Comparison of ENCODE assay signal across 1 cellular context in the genomic region with DNA sequence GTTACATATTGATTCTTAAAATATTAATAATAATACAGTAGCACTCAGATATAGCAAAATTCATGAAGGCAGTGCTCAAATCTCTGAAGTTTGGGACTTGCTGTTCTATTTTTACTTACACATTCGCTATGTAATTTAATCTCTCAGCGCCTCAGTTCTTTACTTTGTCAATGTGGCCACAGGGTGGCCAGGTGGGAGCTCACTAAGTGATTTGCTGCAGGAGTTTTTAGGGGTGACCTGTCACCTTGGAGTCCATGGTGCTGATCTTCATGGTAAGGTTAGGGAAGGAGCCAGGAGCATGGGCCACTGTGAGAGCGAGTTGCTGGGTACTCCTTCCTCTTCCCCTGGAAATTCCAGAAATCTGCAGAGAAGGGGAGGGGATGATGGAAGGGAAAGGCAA.
TF ChIP-seq lines count a peak whose summit lies in the region.

No MANE protein-coding gene starts in this region.

TF ChIP-seq in K562, 482 proteins besides CTCF, POLR2A, EP300 and RAD21 (continued from another document):
- TF ChIP-seq, protein P1, sequence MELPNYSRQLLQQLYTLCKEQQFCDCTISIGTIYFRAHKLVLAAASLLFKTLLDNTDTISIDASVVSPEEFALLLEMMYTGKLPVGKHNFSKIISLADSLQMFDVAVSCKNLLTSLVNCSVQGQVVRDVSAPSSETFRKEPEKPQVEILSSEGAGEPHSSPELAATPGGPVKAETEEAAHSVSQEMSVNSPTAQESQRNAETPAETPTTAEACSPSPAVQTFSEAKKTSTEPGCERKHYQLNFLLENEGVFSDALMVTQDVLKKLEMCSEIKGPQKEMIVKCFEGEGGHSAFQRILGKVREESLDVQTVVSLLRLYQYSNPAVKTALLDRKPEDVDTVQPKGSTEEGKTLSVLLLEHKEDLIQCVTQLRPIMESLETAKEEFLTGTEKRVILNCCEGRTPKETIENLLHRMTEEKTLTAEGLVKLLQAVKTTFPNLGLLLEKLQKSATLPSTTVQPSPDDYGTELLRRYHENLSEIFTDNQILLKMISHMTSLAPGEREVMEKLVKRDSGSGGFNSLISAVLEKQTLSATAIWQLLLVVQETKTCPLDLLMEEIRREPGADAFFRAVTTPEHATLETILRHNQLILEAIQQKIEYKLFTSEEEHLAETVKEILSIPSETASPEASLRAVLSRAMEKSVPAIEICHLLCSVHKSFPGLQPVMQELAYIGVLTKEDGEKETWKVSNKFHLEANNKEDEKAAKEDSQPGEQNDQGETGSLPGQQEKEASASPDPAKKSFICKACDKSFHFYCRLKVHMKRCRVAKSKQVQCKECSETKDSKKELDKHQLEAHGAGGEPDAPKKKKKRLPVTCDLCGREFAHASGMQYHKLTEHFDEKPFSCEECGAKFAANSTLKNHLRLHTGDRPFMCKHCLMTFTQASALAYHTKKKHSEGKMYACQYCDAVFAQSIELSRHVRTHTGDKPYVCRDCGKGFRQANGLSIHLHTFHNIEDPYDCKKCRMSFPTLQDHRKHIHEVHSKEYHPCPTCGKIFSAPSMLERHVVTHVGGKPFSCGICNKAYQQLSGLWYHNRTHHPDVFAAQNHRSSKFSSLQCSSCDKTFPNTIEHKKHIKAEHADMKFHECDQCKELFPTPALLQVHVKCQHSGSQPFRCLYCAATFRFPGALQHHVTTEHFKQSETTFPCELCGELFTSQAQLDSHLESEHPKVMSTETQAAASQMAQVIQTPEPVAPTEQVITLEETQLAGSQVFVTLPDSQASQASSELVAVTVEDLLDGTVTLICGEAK (IDR thresholded peaks at IDR 0.05), result no peak
- TF ChIP-seq, protein P1 (CRISPR knock-in tag; IDR thresholded peaks at IDR 0.05), result no peak
- TF ChIP-seq, protein P2, sequence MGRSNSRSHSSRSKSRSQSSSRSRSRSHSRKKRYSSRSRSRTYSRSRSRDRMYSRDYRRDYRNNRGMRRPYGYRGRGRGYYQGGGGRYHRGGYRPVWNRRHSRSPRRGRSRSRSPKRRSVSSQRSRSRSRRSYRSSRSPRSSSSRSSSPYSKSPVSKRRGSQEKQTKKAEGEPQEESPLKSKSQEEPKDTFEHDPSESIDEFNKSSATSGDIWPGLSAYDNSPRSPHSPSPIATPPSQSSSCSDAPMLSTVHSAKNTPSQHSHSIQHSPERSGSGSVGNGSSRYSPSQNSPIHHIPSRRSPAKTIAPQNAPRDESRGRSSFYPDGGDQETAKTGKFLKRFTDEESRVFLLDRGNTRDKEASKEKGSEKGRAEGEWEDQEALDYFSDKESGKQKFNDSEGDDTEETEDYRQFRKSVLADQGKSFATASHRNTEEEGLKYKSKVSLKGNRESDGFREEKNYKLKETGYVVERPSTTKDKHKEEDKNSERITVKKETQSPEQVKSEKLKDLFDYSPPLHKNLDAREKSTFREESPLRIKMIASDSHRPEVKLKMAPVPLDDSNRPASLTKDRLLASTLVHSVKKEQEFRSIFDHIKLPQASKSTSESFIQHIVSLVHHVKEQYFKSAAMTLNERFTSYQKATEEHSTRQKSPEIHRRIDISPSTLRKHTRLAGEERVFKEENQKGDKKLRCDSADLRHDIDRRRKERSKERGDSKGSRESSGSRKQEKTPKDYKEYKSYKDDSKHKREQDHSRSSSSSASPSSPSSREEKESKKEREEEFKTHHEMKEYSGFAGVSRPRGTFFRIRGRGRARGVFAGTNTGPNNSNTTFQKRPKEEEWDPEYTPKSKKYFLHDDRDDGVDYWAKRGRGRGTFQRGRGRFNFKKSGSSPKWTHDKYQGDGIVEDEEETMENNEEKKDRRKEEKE (IDR thresholded peaks at IDR 0.05; ENCODE audit: borderline replicate concordance in 1 of 2, control insufficient read depth in 1 of 2, low read depth in 2 of 2, low read length in 1 of 2), result no peak
- TF ChIP-seq CBX1 (IDR thresholded peaks at IDR 0.05; ENCODE audit: low read depth) (no peak), PTTG1 (tag; IDR thresholded peaks at IDR 0.05; ENCODE audit: low read depth) (no peak), MEF2D (tag; conservative IDR thresholded peaks at IDR 0.05; ENCODE audit: low read depth) (no peak), DACH1 (IDR thresholded peaks at IDR 0.05; ENCODE audit: partially characterized antibody) (no peak), POLR2G (IDR thresholded peaks at IDR 0.05; ENCODE audit: low read depth, low read length) (no peak), ASH1L (IDR thresholded peaks at IDR 0.05; ENCODE audit: borderline replicate concordance, low read depth, partially characterized antibody) (no peak), ZNF212 (CRISPR knock-in tag; IDR thresholded peaks at IDR 0.05) (no peak)
- TF ChIP-seq, protein P3, sequence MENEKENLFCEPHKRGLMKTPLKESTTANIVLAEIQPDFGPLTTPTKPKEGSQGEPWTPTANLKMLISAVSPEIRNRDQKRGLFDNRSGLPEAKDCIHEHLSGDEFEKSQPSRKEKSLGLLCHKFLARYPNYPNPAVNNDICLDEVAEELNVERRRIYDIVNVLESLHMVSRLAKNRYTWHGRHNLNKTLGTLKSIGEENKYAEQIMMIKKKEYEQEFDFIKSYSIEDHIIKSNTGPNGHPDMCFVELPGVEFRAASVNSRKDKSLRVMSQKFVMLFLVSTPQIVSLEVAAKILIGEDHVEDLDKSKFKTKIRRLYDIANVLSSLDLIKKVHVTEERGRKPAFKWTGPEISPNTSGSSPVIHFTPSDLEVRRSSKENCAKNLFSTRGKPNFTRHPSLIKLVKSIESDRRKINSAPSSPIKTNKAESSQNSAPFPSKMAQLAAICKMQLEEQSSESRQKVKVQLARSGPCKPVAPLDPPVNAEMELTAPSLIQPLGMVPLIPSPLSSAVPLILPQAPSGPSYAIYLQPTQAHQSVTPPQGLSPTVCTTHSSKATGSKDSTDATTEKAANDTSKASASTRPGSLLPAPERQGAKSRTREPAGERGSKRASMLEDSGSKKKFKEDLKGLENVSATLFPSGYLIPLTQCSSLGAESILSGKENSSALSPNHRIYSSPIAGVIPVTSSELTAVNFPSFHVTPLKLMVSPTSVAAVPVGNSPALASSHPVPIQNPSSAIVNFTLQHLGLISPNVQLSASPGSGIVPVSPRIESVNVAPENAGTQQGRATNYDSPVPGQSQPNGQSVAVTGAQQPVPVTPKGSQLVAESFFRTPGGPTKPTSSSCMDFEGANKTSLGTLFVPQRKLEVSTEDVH (IDR thresholded peaks at IDR 0.05; ENCODE audit: low read depth, partially characterized antibody), result no peak
- TF ChIP-seq, protein P4, sequence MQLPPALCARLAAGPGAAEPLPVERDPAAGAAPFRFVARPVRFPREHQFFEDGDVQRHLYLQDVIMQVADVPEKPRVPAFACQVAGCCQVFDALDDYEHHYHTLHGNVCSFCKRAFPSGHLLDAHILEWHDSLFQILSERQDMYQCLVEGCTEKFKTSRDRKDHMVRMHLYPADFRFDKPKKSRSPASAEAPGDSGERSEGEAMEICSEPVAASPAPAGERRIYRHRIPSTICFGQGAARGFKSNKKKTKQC (CRISPR knock-in tag; IDR thresholded peaks at IDR 0.05), result no peak
